Comparison of ENCODE assay signal across 20 cellular contexts in genomic region chr4:157700898-157701694, GRCh38.
A peak's percentile ranks its signal among the peaks of the same experiment; 100 is the strongest.
DNase-seq lines count a peak whose midpoint lies in the region; ATAC-seq, FAIRE-seq and TF ChIP-seq lines count a peak whose summit lies in the region.
"Had no signal": no experiment of that assay in that cellular context is flagged by ENCODE, and none has a peak within 500 bp of the region (broad histone marks: within the 10 kb centered on the region; RNA-seq: fewer than 3 reads in every experiment).

No MANE protein-coding gene starts in this region.

- no peaks in the 10 kb centered on the region for H3K36me3 Mint-ChIP-seq in osteocyte (ENCODE audit: unreplicated experiment)
- H3K36me3 Mint-ChIP-seq: activated naive CD8-positive, alpha-beta T cell had no signal

- H3K27me3 Mint-ChIP-seq in osteocyte (ENCODE audit: unreplicated experiment) = no peaks in the 10 kb centered on the region
- H3K27me3 Mint-ChIP-seq: activated naive CD8-positive, alpha-beta T cell; progenitor cell of endocrine pancreas had no signal

- H3K4me3 Mint-ChIP-seq in osteocyte (ENCODE audit: unreplicated experiment) = no peak overlapping the region
- H3K4me3 Mint-ChIP-seq: activated CD8-positive, alpha-beta T cell treated with anti-CD3 and anti-CD28 coated beads, Interleukin-2, amount 10 ng/mL, durations not matched to agents 7 days and 5 days; activated naive CD8-positive, alpha-beta T cell; endodermal cell; nephron had no signal

- H3K27me3 ChIP-seq in bronchial epithelial cell (ENCODE audit: control insufficient read depth, insufficient read depth, low read length) = no peaks in the 10 kb centered on the region
- H3K27me3 ChIP-seq: testis had no signal

- H3K9me3 Mint-ChIP-seq in osteocyte (ENCODE audit: unreplicated experiment) = no peaks in the 10 kb centered on the region
- H3K9me3 Mint-ChIP-seq: nephron had no signal

- H3K4me1 Mint-ChIP-seq in osteocyte (ENCODE audit: unreplicated experiment) = peaks cover 25% of the 10 kb centered on the region
- H3K4me1 Mint-ChIP-seq: endodermal cell, nephron had no signal

- TF ChIP-seq CTCF in bronchial epithelial cell (IDR thresholded peaks at IDR 0.05; ENCODE audit: insufficient read depth, low read length, severe bottlenecking) = no peak
- TF ChIP-seq CTCF in osteocyte (IDR thresholded peaks at IDR 0.05) = no peak

- H3K36me3 ChIP-seq in bronchial epithelial cell (ENCODE audit: control insufficient read depth, insufficient read depth, low read length) = no peaks in the 10 kb centered on the region

- ATAC-seq in stimulated activated naive CD8-positive, alpha-beta T cell treated with anti-CD3 and anti-CD28 coated beads, Interleukin-15, Interleukin-2, amounts not matched to agents 100 U/mL and 50 U/mL, for 24 hours = no peak
- ATAC-seq: activated CD8-positive, alpha-beta T cell treated with anti-CD3 and anti-CD28 coated beads, Interleukin-2, amount 10 ng/mL, durations not matched to agents 7 days and 5 days had no signal

- FAIRE-seq in bronchial epithelial cell (lab: Jason Lieb, UNC) = peak; percentile 32
- FAIRE-seq: GM12892, islet of Langerhans, RCC 7860 had no signal

- H3K27ac Mint-ChIP-seq in osteocyte (ENCODE audit: unreplicated experiment) = peak overlapping the region; percentile 76
- H3K27ac Mint-ChIP-seq: activated CD8-positive, alpha-beta T cell treated with anti-CD3 and anti-CD28 coated beads, Interleukin-2, amount 10 ng/mL, durations not matched to agents 7 days and 5 days; activated naive CD8-positive, alpha-beta T cell; endodermal cell; progenitor cell of endocrine pancreas had no signal

- H3K4me3 ChIP-seq in bronchial epithelial cell (ENCODE audit: low read depth, low read length) = no peak overlapping the region
- H3K4me3 ChIP-seq: testis had no signal

- DNase-seq in DMS79 treated with DMSO at 0.1 percent for 48 hours (lab: John Stamatoyannopoulos, UW) (peak; percentile 31), NCI-H345 treated with DMSO at 0.1 percent for 48 hours (lab: John Stamatoyannopoulos, UW; ENCODE audit: unreplicated experiment) (peak; percentile 86), bronchial epithelial cell (ENCODE audit: low read depth) (no peak), osteocyte (ENCODE audit: extremely low spot score, unreplicated experiment) (no peak), SW 1271 (lab: John Stamatoyannopoulos, UW) (no peak), NAMALWA (ENCODE audit: low spot score) (no peak)
- no peak for DNase-seq in stimulated activated naive CD8-positive, alpha-beta T cell treated with anti-CD3 and anti-CD28 coated beads, Interleukin-15, Interleukin-2, amounts not matched to agents 100 U/mL and 50 U/mL, for 24 hours
- DNase-seq: activated CD8-positive, alpha-beta T cell treated with anti-CD3 and anti-CD28 coated beads, Interleukin-2, amount 10 ng/mL, durations not matched to agents 7 days and 5 days; central memory CD4-positive, alpha-beta T cell; DMS 273 treated with DMSO at 0.1 percent for 48 hours; endodermal cell; NCI-H1048; NCI-H82; testis had no signal

Comparison
In these comparisons a context has a peak if more than half of its experiments do, and no peak if none do; other contexts are left out.
1. DNase-seq: peak in DMS79 treated with DMSO at 0.1 percent for 48 hours (single experiment) and NCI-H345 treated with DMSO at 0.1 percent for 48 hours (single experiment); none in bronchial epithelial cell (single experiment), osteocyte (single experiment), stimulated activated naive CD8-positive, alpha-beta T cell treated with anti-CD3 and anti-CD28 coated beads, Interleukin-15, Interleukin-2, amounts not matched to agents 100 U/mL and 50 U/mL, for 24 hours (single experiment), SW 1271 (0 of 2) and NAMALWA (single experiment).